In the genomic region with DNA sequence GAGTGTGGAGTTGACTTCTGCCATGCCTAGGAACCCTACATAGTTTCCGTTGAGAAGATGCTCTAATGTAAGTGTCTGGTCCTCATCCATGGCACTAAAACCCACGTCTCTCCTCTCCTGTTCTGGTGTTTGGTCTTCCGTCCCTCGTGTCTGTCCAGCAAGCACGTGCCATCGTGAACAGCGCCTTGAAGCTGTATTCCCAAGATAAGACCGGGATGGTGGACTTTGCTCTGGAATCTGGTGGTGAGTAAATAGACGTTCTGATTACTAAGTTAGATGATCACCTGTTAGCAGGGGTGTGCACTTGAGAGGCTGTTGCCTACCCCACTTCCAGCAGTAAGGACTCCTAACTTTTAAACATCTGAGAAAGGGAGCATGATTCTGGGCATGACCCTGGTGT, we compare ENCODE assay signal across 20 cellular contexts.
"Had no signal": no experiment of that assay in that cellular context is flagged by ENCODE, and none has a peak within 500 bp of the region (broad histone marks: within the 10 kb centered on the region; RNA-seq: fewer than 3 reads in every experiment).

No MANE protein-coding gene starts in this region.

- H3K27me3 ChIP-seq: right atrium auricular region, upper lobe of left lung had no signal

- FAIRE-seq: endometrium, kidney had no signal

- H3K4me1 ChIP-seq: left ventricle myocardium inferior, right atrium auricular region, upper lobe of left lung had no signal

- DNase-seq: activated CD4-positive, alpha-beta memory T cell treated with anti-CD3 and anti-CD28 coated beads, Interleukin-2, amount 10 ng/mL, durations not matched to agents 7 days and 5 days; activated CD4-positive, alpha-beta T cell treated with anti-CD3 and anti-CD28 coated beads for 36 hours; activated naive CD4-positive, alpha-beta T cell treated with anti-CD3 and anti-CD28 coated beads for 36 hours; activated T-cell treated with anti-CD3 and anti-CD28 coated beads, Interleukin-2, amount 50 U/mL, for 1 hour; central memory CD4-positive, alpha-beta T cell; erythroblast; foreskin melanocyte; kidney; left ventricle myocardium inferior; mesenchymal stem cell; naive thymus-derived CD8-positive, alpha-beta T cell; T-cell; upper lobe of left lung had no signal

- H3K9me3 ChIP-seq: left ventricle myocardium inferior, right atrium auricular region, upper lobe of left lung had no signal

- H3K4me3 Mint-ChIP-seq: activated CD4-positive, alpha-beta memory T cell treated with anti-CD3 and anti-CD28 coated beads, Interleukin-2, amount 10 ng/mL, durations not matched to agents 7 days and 5 days; activated CD4-positive, alpha-beta T cell treated with anti-CD3 and anti-CD28 coated beads for 36 hours; activated naive CD4-positive, alpha-beta T cell treated with anti-CD3 and anti-CD28 coated beads for 36 hours; brain; naive thymus-derived CD8-positive, alpha-beta T cell; stimulated activated naive CD8-positive, alpha-beta T cell treated with anti-CD3 and anti-CD28 coated beads, Interleukin-15, Interleukin-2, amounts not matched to agents 100 ng/mL and 50 ng/mL, for 24 hours; T-cell; WTC11 had no signal

- H3K9me3 Mint-ChIP-seq: activated CD4-positive, alpha-beta memory T cell treated with anti-CD3 and anti-CD28 coated beads, Interleukin-2, amount 10 ng/mL, durations not matched to agents 7 days and 5 days; activated naive CD4-positive, alpha-beta T cell treated with anti-CD3 and anti-CD28 coated beads for 36 hours; brain; naive thymus-derived CD8-positive, alpha-beta T cell; stimulated activated naive CD8-positive, alpha-beta T cell treated with anti-CD3 and anti-CD28 coated beads, Interleukin-15, Interleukin-2, amounts not matched to agents 100 ng/mL and 50 ng/mL, for 24 hours; T-cell; WTC11 had no signal

- H3K27me3 Mint-ChIP-seq: activated CD4-positive, alpha-beta memory T cell treated with anti-CD3 and anti-CD28 coated beads, Interleukin-2, amount 10 ng/mL, durations not matched to agents 7 days and 5 days; activated CD4-positive, alpha-beta T cell treated with anti-CD3 and anti-CD28 coated beads for 36 hours; brain; naive thymus-derived CD8-positive, alpha-beta T cell; stimulated activated naive CD8-positive, alpha-beta T cell treated with anti-CD3 and anti-CD28 coated beads, Interleukin-15, Interleukin-2, amounts not matched to agents 100 ng/mL and 50 ng/mL, for 24 hours; T-cell had no signal

- H3K27ac ChIP-seq: coronary artery, left ventricle myocardium inferior, right atrium auricular region, upper lobe of left lung had no signal

- ATAC-seq: activated CD4-positive, alpha-beta T cell treated with anti-CD3 and anti-CD28 coated beads for 36 hours; naive thymus-derived CD8-positive, alpha-beta T cell; SK-N-SH treated with all-trans-retinoic acid at 6 μM for 48 hours; T-cell; WTC11 had no signal

- H3K4me3 ChIP-seq: coronary artery, left ventricle myocardium inferior, right atrium auricular region, upper lobe of left lung had no signal

- H3K27ac Mint-ChIP-seq: activated CD4-positive, alpha-beta memory T cell treated with anti-CD3 and anti-CD28 coated beads, Interleukin-2, amount 10 ng/mL, durations not matched to agents 7 days and 5 days; activated CD4-positive, alpha-beta T cell treated with anti-CD3 and anti-CD28 coated beads for 36 hours; activated naive CD4-positive, alpha-beta T cell treated with anti-CD3 and anti-CD28 coated beads for 36 hours; stimulated activated naive CD8-positive, alpha-beta T cell treated with anti-CD3 and anti-CD28 coated beads, Interleukin-15, Interleukin-2, amounts not matched to agents 100 ng/mL and 50 ng/mL, for 24 hours; T-cell; WTC11 had no signal

- H3K4me1 Mint-ChIP-seq: activated CD4-positive, alpha-beta memory T cell treated with anti-CD3 and anti-CD28 coated beads, Interleukin-2, amount 10 ng/mL, durations not matched to agents 7 days and 5 days; activated CD4-positive, alpha-beta T cell treated with anti-CD3 and anti-CD28 coated beads for 36 hours; brain; T-cell; WTC11 had no signal
